In the genomic region with DNA sequence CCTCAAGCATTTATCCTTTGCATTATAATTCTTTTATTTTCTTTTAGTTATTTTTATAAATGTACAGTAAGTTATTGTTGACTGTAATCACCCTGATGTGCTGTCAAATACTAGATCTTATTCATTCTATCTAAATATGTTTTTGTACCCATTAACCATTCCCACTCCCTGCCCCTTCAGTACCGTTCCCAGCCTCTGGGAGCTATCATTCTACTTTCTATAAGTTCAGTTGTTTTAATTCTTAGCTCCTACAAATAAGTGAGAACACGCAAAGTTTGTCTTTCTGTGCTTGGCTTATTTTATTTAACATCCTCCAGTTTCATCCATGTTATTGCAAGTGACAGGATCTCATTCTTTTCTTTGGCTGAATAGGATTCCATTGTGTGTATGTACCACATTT, we compare ENCODE assay signal across 37 cellular contexts. TPM values are rescaled to one million over a fixed set of nuclear protein-coding genes. Genes with fewer than 3 reads are reported as not detected.
DNase-seq lines count a peak whose midpoint lies in the region; ATAC-seq, FAIRE-seq and TF ChIP-seq lines count a peak whose summit lies in the region.
"Had no signal": no experiment of that assay in that cellular context is flagged by ENCODE, and none has a peak within 500 bp of the region (broad histone marks: within the 10 kb centered on the region; RNA-seq: fewer than 3 reads in every experiment).

No MANE protein-coding gene starts in this region.

- H3K27ac ChIP-seq in GM12878 (ENCODE audit: control insufficient read depth, insufficient read depth): no peak overlapping the region
- no peak overlapping the region for H3K27ac ChIP-seq in smooth muscle cell (ENCODE audit: low read depth)
- no peak overlapping the region for H3K27ac ChIP-seq in ascending aorta
- H3K27ac ChIP-seq: 22Rv1, esophagus squamous epithelium, ovary, SJCRH30 had no signal

- H3K4me1 ChIP-seq in GM12878 (ENCODE audit: control insufficient read depth, insufficient read depth, low read length): no peaks in the 10 kb centered on the region
- no peaks in the 10 kb centered on the region for H3K4me1 ChIP-seq in smooth muscle cell (ENCODE audit: low read depth)
- H3K4me1 ChIP-seq in ascending aorta: peaks cover 0 to 6% of the 10 kb centered on the region in 2 donors

- POLR2A ChIA-PET in GM12878 (lab: Charles Lee): no interaction called here

- no TSS peak for BruUV-seq in GM12878 (replicated peaks; lab: Mats Ljungman, UMichigan)

- SMC1A ChIA-PET in GM12878 (lab: Charles Lee; ENCODE audit: uncharacterized antibody, unreplicated experiment): interaction anchor here (1.2 to 1.4 kb wide), 2 partner anchors 8 to 12 kb away, joined by 3 to 5 read pairs; no protein-coding TSS in a partner anchor

- WGBS in GM12878 (ENCODE audit: insufficient coverage, insufficient replicate concordance, low lambda C conversion rate, missing lambda C conversion rate): 98% methylated on average over 2 of the region's 2 CpGs
- WGBS in smooth muscle cell (ENCODE audit: low lambda C conversion rate): 93% methylated on average over 2 of the region's 2 CpGs

- H3K36me3 ChIP-seq in GM12878 (ENCODE audit: control insufficient read depth in 2 of 2, insufficient read depth in 2 of 2, low read length in 1 of 2) (0 out of 4 replicates have a peak, but pooled peaks cover 0 to 2% of the 10 kb centered on the region in 2 experiments), smooth muscle cell (ENCODE audit: low read depth) (no peaks in the 10 kb centered on the region), ascending aorta (no peaks in the 10 kb centered on the region)
- H3K36me3 ChIP-seq: ovary, SJCRH30 had no signal

- no peak overlapping the region for H3K4me3 ChIP-seq in GM12878
- no peak overlapping the region for H3K4me3 ChIP-seq in fibroblast of the aortic adventitia (ENCODE audit: low read depth, low read length)
- no peak overlapping the region for H3K4me3 ChIP-seq in smooth muscle cell
- no peak overlapping the region for H3K4me3 ChIP-seq in ascending aorta
- H3K4me3 ChIP-seq: esophagus squamous epithelium, HAP-1, lung, ovary, SJCRH30 had no signal

- RAD21 ChIA-PET in GM12878 (lab: Charles Lee; ENCODE audit: unreplicated experiment): no interaction called here

- ATAC-seq in GM12878: no peak
- ATAC-seq: HepG2; natural killer cell treated with Interleukin-12 subunit alpha and Interleukin-12 subunit beta and Interleukin-15 and Interleukin-18, amount 100 ng/mL, for 72 hours had no signal

- no peaks in the 10 kb centered on the region for H3F3A ChIP-seq in smooth muscle cell (ENCODE audit: low read depth)

- TF ChIP-seq CTCF in GM12878 (IDR thresholded peaks at IDR 0.05 in 2 of 3, conservative IDR thresholded peaks at IDR 0.05 in 1 of 3; ENCODE audit: control insufficient read depth in 2 of 3, extremely low read depth in 1 of 3, insufficient read depth in 1 of 3, low read depth in 3 of 3, low read length in 3 of 3): no peak
- TF ChIP-seq CTCF in fibroblast of the aortic adventitia (IDR thresholded peaks at IDR 0.05; ENCODE audit: insufficient read depth, low read length): peak; percentile 34
- TF ChIP-seq CTCF in smooth muscle cell (IDR thresholded peaks at IDR 0.05; ENCODE audit: borderline replicate concordance, insufficient read depth, poor library complexity, severe bottlenecking): peak; percentile 4
- no peak for TF ChIP-seq CTCF in ascending aorta (IDR thresholded peaks at IDR 0.05)

- no peak for TF ChIP-seq EP300 in GM12878 (IDR thresholded peaks at IDR 0.05; ENCODE audit: borderline replicate concordance in 1 of 2, control insufficient read depth in 1 of 2, low read depth in 2 of 2, low read length in 2 of 2)

- no peak for TF ChIP-seq POLR2A in GM12878 (IDR thresholded peaks at IDR 0.05; ENCODE audit: low read depth, low read length)

- no peak overlapping the region for H2AFZ ChIP-seq in GM12878 (ENCODE audit: control insufficient read depth, low read depth, low read length)
- H2AFZ ChIP-seq in smooth muscle cell (ENCODE audit: low read depth): no peak overlapping the region

- peak; percentile 72 for FAIRE-seq in GM12878 (lab: Jason Lieb, UNC)
- FAIRE-seq: D721Med, GM18507, HepG2, urothelium cell line had no signal

- H3K79me2 ChIP-seq in GM12878 (ENCODE audit: control insufficient read depth, insufficient read depth, low read length): peaks cover 3% of the 10 kb centered on the region
- peaks cover 84% of the 10 kb centered on the region for H3K79me2 ChIP-seq in smooth muscle cell (ENCODE audit: low read depth)

- in situ Hi-C loops in GM12878 (cut with MboI): no loop called here

- H4K20me1 ChIP-seq in GM12878 (ENCODE audit: control insufficient read depth, insufficient read depth): no peaks in the 10 kb centered on the region
- H4K20me1 ChIP-seq in smooth muscle cell (ENCODE audit: low read depth): peaks cover 61% of the 10 kb centered on the region

- H3K9ac ChIP-seq in GM12878 (ENCODE audit: control insufficient read depth, insufficient read depth, low read length) (no peak overlapping the region), smooth muscle cell (ENCODE audit: low read depth) (no peak overlapping the region)

- CTCF ChIA-PET in GM12878 (lab: Yijun Ruan, JAX): interaction anchor here (1.2 to 1.7 kb wide), 4 partner anchors 9 to 645 kb away, joined by 3 to 6 read pairs (median 4); no protein-coding TSS in a partner anchor

- H3K27me3 ChIP-seq in GM12878 (replicated peaks in 1 of 2; ENCODE audit: control insufficient read depth in 2 of 2, insufficient read depth in 2 of 2, low read length in 1 of 2) (no peaks in the 10 kb centered on the region), smooth muscle cell (ENCODE audit: low read depth) (no peaks in the 10 kb centered on the region), ascending aorta (no peaks in the 10 kb centered on the region)
- H3K27me3 ChIP-seq: esophagus squamous epithelium, ovary, SJCRH30 had no signal

- DNase-seq in DMS53 (lab: John Stamatoyannopoulos, UW) (peak; percentile 10), DMS53 treated with DMSO at 0.1 percent for 48 hours (lab: John Stamatoyannopoulos, UW; ENCODE audit: unreplicated experiment) (no peak), GM12878 (ENCODE audit: low read depth, low spot score) (no peak), fibroblast of the aortic adventitia (ENCODE audit: low read depth) (no peak), smooth muscle cell (lab: John Stamatoyannopoulos, UW; ENCODE audit: unreplicated experiment) (no peak), NCI-H128 (lab: John Stamatoyannopoulos, UW; ENCODE audit: unreplicated experiment) (no peak), NCI-H1092 (lab: John Stamatoyannopoulos, UW) (no peak), ascending aorta (ENCODE audit: low spot score in 2 of 2) (no peak)
- DNase-seq: activated CD4-positive, alpha-beta T cell treated with anti-CD3 and anti-CD28 coated beads, Interleukin-2, amount 10 ng/mL, durations not matched to agents 24 days and 14 days; activated CD8-positive, alpha-beta memory T cell treated with anti-CD3 and anti-CD28 coated beads for 24 hours; activated naive CD4-positive, alpha-beta T cell treated with anti-CD3 and anti-CD28 coated beads, Interleukin-2, amount 50 U/mL, for 16 hours; activated T-cell treated with anti-CD3 and anti-CD28 coated beads for 4 hours; amniotic stem cell; caudate nucleus; CD4-positive, CD25-positive, alpha-beta regulatory T cell; esophagus squamous epithelium; hypothalamus; Karpas-422; NCI-H187; NCI-H510A; ovary; SJCRH30; small intestine; stimulated activated CD4-positive, alpha-beta T cell treated with anti-CD3 and anti-CD28 coated beads, Interleukin-1b, Interleukin-23, amount 100 ng/mL, for 48 hours; stimulated activated naive CD4-positive, alpha-beta T cell treated with Interleukin-2 at 50 U/mL for 16 hours had no signal

- no peaks in the 10 kb centered on the region for H3K9me3 ChIP-seq in GM12878 (replicated peaks; ENCODE audit: control insufficient read depth, insufficient read depth, low read length)
- no peaks in the 10 kb centered on the region for H3K9me3 ChIP-seq in smooth muscle cell (replicated peaks; ENCODE audit: low read depth)
- H3K9me3 ChIP-seq in ascending aorta: no peaks in the 10 kb centered on the region
- H3K9me3 ChIP-seq: esophagus squamous epithelium, HAP-1, ovary, SJCRH30 had no signal

- TF ChIP-seq RAD21 in GM12878 (IDR thresholded peaks at IDR 0.05; ENCODE audit: insufficient read depth, low read depth, low read length): no peak

- intact Hi-C loops in GM12878 (cut with micrococcal nuclease; ENCODE audit: unreplicated experiment): no loop called here
- intact Hi-C loops in ascending aorta (cut with DNase I): no loop called here

- no peak overlapping the region for H3K4me2 ChIP-seq in GM12878 (ENCODE audit: control insufficient read depth, insufficient read depth)
- H3K4me2 ChIP-seq in smooth muscle cell: no peak overlapping the region

RNA-seq across cellular contexts. Expression of a gene that starts 12.5 kb away (rescaled TPM):
- total RNA-seq in GM12878 (2013; cell fraction: nucleolus; rRNA removed): not detected in 2 replicates
- not detected in 2 replicates for total RNA-seq in GM12878 (2014; rRNA removed)
- total RNA-seq in GM12878 (2014; rRNA removed; fragmentation: Illumina TruSeq; extraction: Trizol): not detected in 2 replicates
- not detected in 2 replicates for total RNA-seq in GM12878 (2021)
- not detected for polyA plus RNA-seq in GM12878 (2011; ENCODE audit: low read depth)
- polyA plus RNA-seq in GM12878 (2011; rRNA removed): not detected in 2 replicates
- polyA plus RNA-seq in GM12878 (2011; cell fraction: cytosol; rRNA removed): not detected in 2 replicates
- not detected in 2 replicates for polyA plus RNA-seq in GM12878 (2011; cell fraction: nucleus; rRNA removed)
- 0.11 and 0.12 TPM in 2 replicates for polyA plus RNA-seq in GM12878 (2012)
- polyA plus RNA-seq in GM12878 (2014; fragmentation: Illumina TruSeq; extraction: Trizol): 0.03 and 0.06 TPM in 2 replicates
- polyA plus RNA-seq in GM12878 (2014; fragmentation: Nextera tagmentation; extraction: Ambion mirVana): not detected
- polyA plus RNA-seq in GM12878 (2014; rRNA removed): not detected in 2 replicates
- under 1 TPM; 0.07 to 0.11 TPM for polyA plus RNA-seq in GM12878 (2016; fragmentation: Nextera tagmentation; extraction: Ambion mirVana)
- not detected in 2 replicates for polyA minus RNA-seq in GM12878 (2011; rRNA and poly(A)+ RNA removed)
- not detected in 2 replicates for polyA minus RNA-seq in GM12878 (2011; cell fraction: cytosol; rRNA and poly(A)+ RNA removed)
- not detected in 2 replicates for polyA minus RNA-seq in GM12878 (2011; cell fraction: nucleus; rRNA and poly(A)+ RNA removed)
- not detected in 2 replicates for total RNA-seq in fibroblast of the aortic adventitia (ENCODE audit: low replicate concordance)
- total RNA-seq in smooth muscle cell: 0.09 TPM in 1 of 2 replicates, not detected in the other
- polyA plus RNA-seq in smooth muscle cell: 0.38 TPM in 1 of 2 replicates, not detected in the other
- not detected for total RNA-seq in ascending aorta
- total RNA-seq: activated CD4-positive, alpha-beta T cell treated with anti-CD3 and anti-CD28 coated beads, Interleukin-2, amount 10 ng/mL, durations not matched to agents 24 days and 14 days; activated T-helper 2 cell treated with anti-CD3 and anti-CD28 coated beads, Interferon-gamma antibody, Interleukin-2, Interleukin-4, amounts not matched to agents 10 μg/mL and 5 μg/mL and 100 μg/mL, durations not matched to agents 14 hours and 24 hours and 36 hours; CD4-positive, CD25-positive, alpha-beta regulatory T cell; HepG2; natural killer cell treated with Interleukin-12 subunit alpha and Interleukin-12 subunit beta and Interleukin-15 and Interleukin-18, amount 100 ng/mL, for 72 hours; renal cortical epithelial cell; RPMI7951; SJCRH30; temporal lobe had no signal
- polyA plus RNA-seq: HepG2 had no signal

RNA-seq across cellular contexts. Expression of a gene that starts 30.3 kb away (rescaled TPM):
- total RNA-seq in GM12878 (2013; cell fraction: nucleolus; rRNA removed): 10.3 and 10.8 TPM in 2 replicates
- total RNA-seq in GM12878 (2014; rRNA removed) (5.1 and 7.2 TPM in 2 replicates), GM12878 (2014; rRNA removed; fragmentation: Illumina TruSeq; extraction: Trizol) (4.6 and 5.1 TPM in 2 replicates), GM12878 (2021) (6.6 and 8.5 TPM in 2 replicates), fibroblast of the aortic adventitia (ENCODE audit: low replicate concordance) (2.3 and 8.1 TPM in 2 replicates), smooth muscle cell (17.7 and 23.9 TPM in 2 replicates), ascending aorta (2.3 TPM)
- polyA plus RNA-seq in GM12878 (2011; ENCODE audit: low read depth): 2.1 TPM
- polyA plus RNA-seq in GM12878 (2011; rRNA removed) (4.3 and 5.5 TPM in 2 replicates), GM12878 (2014; fragmentation: Illumina TruSeq; extraction: Trizol) (4.8 and 5.6 TPM in 2 replicates), GM12878 (2014; fragmentation: Nextera tagmentation; extraction: Ambion mirVana) (1 to 10 TPM; 2.0 to 3.2 TPM), GM12878 (2014; rRNA removed) (3.5 and 4.6 TPM in 2 replicates), GM12878 (2016; fragmentation: Nextera tagmentation; extraction: Ambion mirVana) (1 to 10 TPM; 4.4 to 5.1 TPM), smooth muscle cell (9.8 and 11.6 TPM in 2 replicates)
- 2.0 and 2.1 TPM in 2 replicates for polyA plus RNA-seq in GM12878 (2011; cell fraction: cytosol; rRNA removed)
- 2.9 and 4.2 TPM in 2 replicates for polyA plus RNA-seq in GM12878 (2011; cell fraction: nucleus; rRNA removed)
- polyA plus RNA-seq in GM12878 (2012): 2.8 and 3.6 TPM in 2 replicates
- 2.6 and 3.3 TPM in 2 replicates for polyA minus RNA-seq in GM12878 (2011; rRNA and poly(A)+ RNA removed)
- polyA minus RNA-seq in GM12878 (2011; cell fraction: cytosol; rRNA and poly(A)+ RNA removed): 1.3 and 2.2 TPM in 2 replicates
- polyA minus RNA-seq in GM12878 (2011; cell fraction: nucleus; rRNA and poly(A)+ RNA removed): 2.5 and 4.7 TPM in 2 replicates

Comparison
In these comparisons a context has a peak if more than half of its experiments do, and no peak if none do; other contexts are left out.
1. CTCF ChIP-seq: peak in fibroblast of the aortic adventitia (single experiment) and smooth muscle cell (single experiment); none in GM12878 (0 of 3) and ascending aorta (0 of 3).